Comparison of ENCODE assay signal across 11 cellular contexts in the genomic region with DNA sequence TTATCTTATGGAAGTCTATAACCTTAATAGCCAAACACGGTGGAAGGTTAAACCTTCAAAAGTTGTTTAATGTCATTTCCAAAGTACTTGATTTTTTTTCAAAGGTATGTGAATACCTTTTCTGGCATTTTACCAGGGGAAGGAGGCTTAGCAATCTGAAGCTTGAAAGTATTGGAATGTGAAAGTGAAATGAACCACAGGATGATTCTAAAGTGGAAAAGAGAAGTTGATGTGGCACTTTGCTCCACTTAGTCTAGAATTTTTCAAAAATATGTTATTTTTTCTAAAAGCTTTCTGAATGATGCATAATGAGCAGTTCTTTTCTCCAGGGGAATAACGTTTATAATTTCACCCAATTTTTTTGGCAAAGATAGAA. TPM values are rescaled to one million over a fixed set of nuclear protein-coding genes. Genes with fewer than 3 reads are reported as not detected.
DNase-seq lines count a peak whose midpoint lies in the region; ATAC-seq and TF ChIP-seq lines count a peak whose summit lies in the region.
"Had no signal": no experiment of that assay in that cellular context is flagged by ENCODE, and none has a peak within 500 bp of the region (broad histone marks: within the 10 kb centered on the region; RNA-seq: fewer than 3 reads in every experiment).

No MANE protein-coding gene starts in this region.

- ATAC-seq in naive B cell (ENCODE audit: low read depth in 2 of 2): peak; percentile 52 to 59
- no peak for ATAC-seq in natural killer cell treated with Interleukin-12 subunit alpha and Interleukin-12 subunit beta and Interleukin-15 and Interleukin-18, amount 100 ng/mL, for 72 hours
- ATAC-seq in psoas muscle: no peak
- ATAC-seq: right cardiac atrium had no signal

- H3K27ac Mint-ChIP-seq in naive B cell: no peak overlapping the region
- peak overlapping the region in 1 of 2 donors; percentile 18 for H3K27ac Mint-ChIP-seq in natural killer cell treated with Interleukin-12 subunit alpha and Interleukin-12 subunit beta and Interleukin-15 and Interleukin-18, amount 100 ng/mL, for 72 hours

- H3K9me3 ChIP-seq in psoas muscle: no peaks in the 10 kb centered on the region

- peaks cover 15 to 42% (median 37%) of the 10 kb centered on the region in 3 donors for H3K4me1 Mint-ChIP-seq in naive B cell
- H3K4me1 Mint-ChIP-seq in natural killer cell treated with Interleukin-12 subunit alpha and Interleukin-12 subunit beta and Interleukin-15 and Interleukin-18, amount 100 ng/mL, for 72 hours (ENCODE audit: low read depth in 2 of 2): peaks cover 15 to 26% of the 10 kb centered on the region in 2 donors

- WGBS in psoas muscle, 3 donors: 27 to 44% (median 31%) methylated on average over 2 of the region's 2 CpGs

- DNase-seq in GM13977 (ENCODE audit: low spot score) (peak; percentile 40), HuH-7 (ENCODE audit: low spot score) (peak; percentile 38), cardiac fibroblast (ENCODE audit: low read depth in 2 of 2) (peak; percentile 3 to 21), naive B cell (no peak), germinal center (ENCODE audit: low spot score) (no peak), psoas muscle (no peak)
- no peak for DNase-seq in natural killer cell treated with Interleukin-12 subunit alpha and Interleukin-12 subunit beta and Interleukin-15 and Interleukin-18, amount 100 ng/mL, for 72 hours (ENCODE audit: low spot score)
- DNase-seq in activated naive CD4-positive, alpha-beta T cell treated with anti-CD3 and anti-CD28 coated beads, Interleukin-2, amount 50 U/mL, for 16 hours: no peak
- DNase-seq: Kasumi-1, NCI-H2171, right cardiac atrium had no signal

- no peaks in the 10 kb centered on the region for H3K4me1 ChIP-seq in psoas muscle

- no peak overlapping the region for H3K4me3 Mint-ChIP-seq in naive B cell
- H3K4me3 Mint-ChIP-seq in natural killer cell treated with Interleukin-12 subunit alpha and Interleukin-12 subunit beta and Interleukin-15 and Interleukin-18, amount 100 ng/mL, for 72 hours: no peak overlapping the region

- H3K36me3 ChIP-seq in psoas muscle (ENCODE audit: insufficient read depth in 1 of 2, low read depth in 1 of 2): peaks cover 0 to 29% of the 10 kb centered on the region in 2 donors

- intact Hi-C loops in psoas muscle (cut with DNase I): no loop called here

- H3K27me3 Mint-ChIP-seq in naive B cell: no peaks in the 10 kb centered on the region
- no peaks in the 10 kb centered on the region for H3K27me3 Mint-ChIP-seq in natural killer cell treated with Interleukin-12 subunit alpha and Interleukin-12 subunit beta and Interleukin-15 and Interleukin-18, amount 100 ng/mL, for 72 hours

- no peak overlapping the region for H3K27ac ChIP-seq in psoas muscle

- no peak overlapping the region for H3K4me3 ChIP-seq in cardiac fibroblast (replicated peaks in 1 of 2; ENCODE audit: low read depth in 2 of 2, low read length in 2 of 2)
- H3K4me3 ChIP-seq in psoas muscle: no peak overlapping the region

- in situ Hi-C loops in GM13977 (cut with MboI; ENCODE audit: low pct_unique_long_range_greater_than_20kb, low sequenced_read_pairs, unreplicated experiment): no loop called here

- no peak for TF ChIP-seq CTCF in GM13977 (IDR thresholded peaks at IDR 0.05; ENCODE audit: extremely low read depth, insufficient read depth, missing control alignments)
- TF ChIP-seq CTCF in cardiac fibroblast (IDR thresholded peaks at IDR 0.05; ENCODE audit: low read depth, low read length): no peak
- TF ChIP-seq CTCF in psoas muscle (IDR thresholded peaks at IDR 0.05): no peak

- peaks cover 0 to 5% of the 10 kb centered on the region in 2 donors for H3K36me3 Mint-ChIP-seq in naive B cell
- H3K36me3 Mint-ChIP-seq in natural killer cell treated with Interleukin-12 subunit alpha and Interleukin-12 subunit beta and Interleukin-15 and Interleukin-18, amount 100 ng/mL, for 72 hours: no peaks in the 10 kb centered on the region

- H3K9me3 Mint-ChIP-seq in naive B cell: peaks cover 0 to 8% (median 4%) of the 10 kb centered on the region in 7 donors
- no peaks in the 10 kb centered on the region for H3K9me3 Mint-ChIP-seq in natural killer cell treated with Interleukin-12 subunit alpha and Interleukin-12 subunit beta and Interleukin-15 and Interleukin-18, amount 100 ng/mL, for 72 hours

- no peaks in the 10 kb centered on the region for H3K27me3 ChIP-seq in psoas muscle (ENCODE audit: insufficient read depth in 3 of 3, low read length in 2 of 3)

RNA-seq across cellular contexts. Expression of a gene that starts 19.2 kb away (rescaled TPM):
- 10 to 100 TPM in 2 of 6 donors, 1 to 10 TPM in 4; 8.0 to 10.8 (median 9.2) TPM for polyA plus RNA-seq in naive B cell (ENCODE audit: low read depth in 6 of 6)
- total RNA-seq in natural killer cell treated with Interleukin-12 subunit alpha and Interleukin-12 subunit beta and Interleukin-15 and Interleukin-18, amount 100 ng/mL, for 72 hours: 10 to 100 TPM; 31.2 to 31.3 TPM
- total RNA-seq in psoas muscle: 1 to 10 TPM; 1.7 to 2.9 (median 2.4) TPM
- 1 to 10 TPM; 1.5 to 2.6 (median 2.2) TPM for polyA plus RNA-seq in psoas muscle

RNA-seq across cellular contexts. Expression of a gene that starts 59.5 kb away (rescaled TPM):
- 10 to 100 TPM in 3 of 6 donors, 1 to 10 TPM in 2, not detected in 1; 7.0 to 14.3 (median 10.3) TPM for polyA plus RNA-seq in naive B cell (ENCODE audit: low read depth in 6 of 6)
- total RNA-seq in natural killer cell treated with Interleukin-12 subunit alpha and Interleukin-12 subunit beta and Interleukin-15 and Interleukin-18, amount 100 ng/mL, for 72 hours: 10 to 100 TPM; 14.7 to 21.8 TPM
- total RNA-seq in psoas muscle: 1 to 10 TPM; 4.4 to 7.9 (median 6.2) TPM
- 10 to 100 TPM in 1 of 3 donors, 1 to 10 TPM in 2; 5.3 to 12.9 (median 6.6) TPM for polyA plus RNA-seq in psoas muscle

Comparison
In these comparisons a context has a peak if more than half of its experiments do, and no peak if none do; other contexts are left out.
1. DNase-seq: peak in GM13977 (single experiment), HuH-7 (single experiment) and cardiac fibroblast (2 of 2); none in naive B cell (single experiment), germinal center (single experiment), natural killer cell treated with Interleukin-12 subunit alpha and Interleukin-12 subunit beta and Interleukin-15 and Interleukin-18, amount 100 ng/mL, for 72 hours (single experiment), psoas muscle (0 of 2) and activated naive CD4-positive, alpha-beta T cell treated with anti-CD3 and anti-CD28 coated beads, Interleukin-2, amount 50 U/mL, for 16 hours (single experiment).
2. ATAC-seq: peak in naive B cell (2 of 2); none in natural killer cell treated with Interleukin-12 subunit alpha and Interleukin-12 subunit beta and Interleukin-15 and Interleukin-18, amount 100 ng/mL, for 72 hours (0 of 2) and psoas muscle (0 of 4).
3. RNA of a gene that starts 19.2 kb away (total RNA-seq): 31.2 to 31.3 TPM in natural killer cell treated with Interleukin-12 subunit alpha and Interleukin-12 subunit beta and Interleukin-15 and Interleukin-18, amount 100 ng/mL, for 72 hours; 1.7 to 2.9 TPM in psoas muscle; every median in the first group is over 4 times any median in the second.